In genomic region chr19:10295305-10295846, GRCh38 we compare ENCODE assay signal across 8 cellular contexts. TPM values are rescaled to one million over a fixed set of nuclear protein-coding genes. Genes with fewer than 3 reads are reported as not detected.
DNase-seq lines count a peak whose midpoint lies in the region; ATAC-seq and TF ChIP-seq lines count a peak whose summit lies in the region.

No MANE protein-coding gene starts in this region.

- H3K4me1 Mint-ChIP-seq in glutamatergic neuron (ENCODE audit: low read depth, unreplicated experiment), result peaks cover 6% of the 10 kb centered on the region

- peaks cover 9% of the 10 kb centered on the region for H3K9me3 Mint-ChIP-seq in glutamatergic neuron (ENCODE audit: unreplicated experiment)

- H3K27me3 Mint-ChIP-seq in glutamatergic neuron (ENCODE audit: unreplicated experiment), result peaks cover 26% of the 10 kb centered on the region

- DNase-seq in Caki2 (ENCODE audit: low read depth), result peak; percentile 39
- peak; percentile 28 to 48 for DNase-seq in activated CD8-positive, alpha-beta memory T cell treated with anti-CD3 and anti-CD28 coated beads for 1 hour (ENCODE audit: extremely low read depth in 1 of 2, low read depth in 1 of 2)
- DNase-seq in glutamatergic neuron, result peak; percentile 39
- peak; percentile 57 for DNase-seq in stimulated activated CD4-positive, alpha-beta T cell treated with anti-CD3 and anti-CD28 coated beads, Interleukin-4, amount 100 ng/mL, for 24 hours
- DNase-seq in inferior parietal cortex (ENCODE audit: extremely low spot score), result no peak

- peak; percentile 42 for ATAC-seq in HG03135 (IDR thresholded peaks at IDR 0.05; ENCODE audit: unreplicated experiment)
- ATAC-seq in GM21360 (IDR thresholded peaks at IDR 0.05; ENCODE audit: unreplicated experiment), result no peak
- ATAC-seq in HG02884 (IDR thresholded peaks at IDR 0.05; ENCODE audit: unreplicated experiment), result no peak

- in situ Hi-C loops in Caki2 (cut with HindIII; ENCODE audit: low pct_unique_long_range_greater_than_20kb, low sequenced_read_pairs), result no loop called here

- no peaks in the 10 kb centered on the region for H3K36me3 Mint-ChIP-seq in glutamatergic neuron (ENCODE audit: unreplicated experiment)

- no peak for TF ChIP-seq CTCF in glutamatergic neuron (IDR thresholded peaks at IDR 0.05; ENCODE audit: partially characterized antibody, unreplicated experiment)

- H3K27ac Mint-ChIP-seq in glutamatergic neuron (ENCODE audit: unreplicated experiment), result peak overlapping the region; percentile 5

- peak overlapping the region; percentile 72 for H3K4me3 Mint-ChIP-seq in glutamatergic neuron (ENCODE audit: unreplicated experiment)

RNA-seq across cellular contexts. Expression of gene ICAM5, which starts 5.6 kb away (rescaled TPM):
- total RNA-seq in Caki2 (2014; rRNA removed; shearing (Covaris generic); ENCODE audit: low replicate concordance), result 0.20 and 0.23 TPM in 2 replicates
- 3.6 TPM for total RNA-seq in glutamatergic neuron (ENCODE audit: unreplicated experiment)

RNA-seq across cellular contexts. Expression of gene ICAM4, which starts 8.6 kb away (rescaled TPM):
- not detected in 2 replicates for total RNA-seq in Caki2 (2014; rRNA removed; shearing (Covaris generic); ENCODE audit: low replicate concordance)
- total RNA-seq in glutamatergic neuron (ENCODE audit: unreplicated experiment), result not detected

RNA-seq across cellular contexts. Expression of gene ZGLP1, which starts 14.2 kb away (rescaled TPM):
- total RNA-seq in Caki2 (2014; rRNA removed; shearing (Covaris generic); ENCODE audit: low replicate concordance), result not detected in 2 replicates
- total RNA-seq in glutamatergic neuron (ENCODE audit: unreplicated experiment), result 9.4 TPM

RNA-seq across cellular contexts. Expression of gene FDX2, which starts 20.4 kb away (rescaled TPM):
- total RNA-seq in Caki2 (2014; rRNA removed; shearing (Covaris generic); ENCODE audit: low replicate concordance), result 12.9 and 27.9 TPM in 2 replicates
- 16.0 TPM for total RNA-seq in glutamatergic neuron (ENCODE audit: unreplicated experiment)

RNA-seq across cellular contexts. Expression of gene ICAM1, which starts 24.5 kb away (rescaled TPM):
- 0.43 TPM in 1 of 2 replicates, not detected in the other for total RNA-seq in Caki2 (2014; rRNA removed; shearing (Covaris generic); ENCODE audit: low replicate concordance)
- not detected for total RNA-seq in glutamatergic neuron (ENCODE audit: unreplicated experiment)

Comparison
In these comparisons a context has a peak if more than half of its experiments do, and no peak if none do; other contexts are left out.
1. RNA of gene ZGLP1, which starts 14.2 kb away (total RNA-seq): 9.4 TPM in glutamatergic neuron (single experiment); not detected in Caki2; every median in the first group is over 10 times any median in the second.